ENCODE assay signal across 18 cellular contexts in genomic region chr13:26538363-26539317, GRCh38.
DNase-seq lines count a peak whose midpoint lies in the region; ATAC-seq and TF ChIP-seq lines count a peak whose summit lies in the region.
"Had no signal": no experiment of that assay in that cellular context is flagged by ENCODE, and none has a peak within 500 bp of the region (broad histone marks: within the 10 kb centered on the region; RNA-seq: fewer than 3 reads in every experiment).

No MANE protein-coding gene starts in this region.

- DNase-seq in D341Med (ENCODE audit: low spot score) (peak; percentile 63), NCI-H146 treated with DMSO at 0.1 percent for 48 hours (lab: John Stamatoyannopoulos, UW; ENCODE audit: unreplicated experiment) (peak; percentile 48), WERI-Rb-1 (peak; percentile 86), left kidney (ENCODE audit: low read depth, low spot score) (peak; percentile 46), kidney tubule cell (ENCODE audit: low spot score) (no peak), HPDE6-E6E7 (ENCODE audit: extremely low spot score) (no peak)
- no peak for DNase-seq in activated naive CD8-positive, alpha-beta T cell treated with anti-CD3 and anti-CD28 coated beads, Interleukin-2, amount 50 U/mL, for 24 hours
- DNase-seq: activated naive CD4-positive, alpha-beta T cell treated with anti-CD3 and anti-CD28 coated beads for 36 hours; BE2C; brain microvascular endothelial cell; endodermal cell; islet precursor cell; NCI-H1436 treated with DMSO at 0.1 percent for 48 hours had no signal

- H3K27me3 Mint-ChIP-seq in activated naive CD8-positive, alpha-beta T cell treated with anti-CD3 and anti-CD28 coated beads, Interleukin-2, amount 50 U/mL, for 24 hours, result peaks cover 15% of the 10 kb centered on the region

- no peak for TF ChIP-seq CTCF in WERI-Rb-1 (IDR thresholded peaks at IDR 0.05; ENCODE audit: low read depth, low read length)

- H3K9me3 ChIP-seq in WERI-Rb-1 (ENCODE audit: severe bottlenecking), result no peaks in the 10 kb centered on the region
- H3K9me3 ChIP-seq: BE2C, tibial artery had no signal

- H3K4me1 Mint-ChIP-seq in activated naive CD8-positive, alpha-beta T cell treated with anti-CD3 and anti-CD28 coated beads, Interleukin-2, amount 50 U/mL, for 24 hours, result no peaks in the 10 kb centered on the region

- H3K27me3 ChIP-seq in WERI-Rb-1 (ENCODE audit: insufficient read depth, low read depth, severe bottlenecking), result no peaks in the 10 kb centered on the region
- H3K27me3 ChIP-seq: BE2C, brain microvascular endothelial cell had no signal

- no peaks in the 10 kb centered on the region for H3K36me3 ChIP-seq in WERI-Rb-1
- H3K36me3 ChIP-seq: BE2C, brain microvascular endothelial cell, tibial artery had no signal

- H3K27ac Mint-ChIP-seq in activated naive CD8-positive, alpha-beta T cell treated with anti-CD3 and anti-CD28 coated beads, Interleukin-2, amount 50 U/mL, for 24 hours, result no peak overlapping the region
- H3K27ac Mint-ChIP-seq: activated naive CD4-positive, alpha-beta T cell treated with anti-CD3 and anti-CD28 coated beads for 36 hours; endodermal cell had no signal

- peak overlapping the region; percentile 10 for H3K4me3 ChIP-seq in WERI-Rb-1 (ENCODE audit: low read depth, low read length)
- H3K4me3 ChIP-seq: GM12878, tibial artery had no signal

- H3K36me3 Mint-ChIP-seq in activated naive CD8-positive, alpha-beta T cell treated with anti-CD3 and anti-CD28 coated beads, Interleukin-2, amount 50 U/mL, for 24 hours (ENCODE audit: low read depth), result no peaks in the 10 kb centered on the region

- ATAC-seq in activated naive CD8-positive, alpha-beta T cell treated with anti-CD3 and anti-CD28 coated beads, Interleukin-2, amount 50 U/mL, for 24 hours, result no peak
- ATAC-seq in GM19328 (IDR thresholded peaks at IDR 0.05; ENCODE audit: unreplicated experiment), result no peak
- ATAC-seq: GM12878 had no signal

- H3K9me3 Mint-ChIP-seq in activated naive CD8-positive, alpha-beta T cell treated with anti-CD3 and anti-CD28 coated beads, Interleukin-2, amount 50 U/mL, for 24 hours, result no peaks in the 10 kb centered on the region
- H3K9me3 Mint-ChIP-seq: activated naive CD4-positive, alpha-beta T cell treated with anti-CD3 and anti-CD28 coated beads for 36 hours; endodermal cell had no signal

- peak overlapping the region; percentile 91 for H3K27ac ChIP-seq in WERI-Rb-1
- H3K27ac ChIP-seq: brain microvascular endothelial cell, KMS-11, parathyroid adenoma, tibial artery had no signal

- H3K4me3 Mint-ChIP-seq in activated naive CD8-positive, alpha-beta T cell treated with anti-CD3 and anti-CD28 coated beads, Interleukin-2, amount 50 U/mL, for 24 hours, result no peak overlapping the region
- H3K4me3 Mint-ChIP-seq: activated naive CD4-positive, alpha-beta T cell treated with anti-CD3 and anti-CD28 coated beads for 36 hours; endodermal cell had no signal

Comparison
In these comparisons a context has a peak if more than half of its experiments do, and no peak if none do; other contexts are left out.
1. DNase-seq: peak in D341Med (single experiment), NCI-H146 treated with DMSO at 0.1 percent for 48 hours (single experiment), WERI-Rb-1 (single experiment) and left kidney (single experiment); none in kidney tubule cell (single experiment), HPDE6-E6E7 (single experiment) and activated naive CD8-positive, alpha-beta T cell treated with anti-CD3 and anti-CD28 coated beads, Interleukin-2, amount 50 U/mL, for 24 hours (single experiment).